Comparison of ENCODE assay signal across 1 cellular context in the genomic region with DNA sequence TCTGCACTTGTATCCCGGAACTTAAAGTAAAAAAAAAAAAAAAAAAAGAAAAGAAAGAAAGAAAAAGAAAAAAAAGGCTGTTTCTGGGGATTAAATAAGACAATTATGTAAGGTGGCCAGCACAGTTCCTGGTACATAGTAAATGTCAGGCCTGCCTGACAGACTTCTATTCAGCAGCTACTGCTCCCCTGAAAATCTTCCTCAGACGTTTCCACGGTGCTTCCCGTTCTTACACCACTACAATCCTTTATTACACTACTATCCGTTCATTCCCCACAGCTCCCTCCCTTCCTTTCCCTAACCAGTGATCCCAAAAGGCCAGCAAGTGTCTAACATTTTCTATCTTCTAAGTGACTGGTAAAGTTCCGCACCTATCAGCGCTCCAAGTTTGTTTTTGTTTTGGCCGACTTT.
TF ChIP-seq lines count a peak whose summit lies in the region.

No MANE protein-coding gene starts in this region.

TF ChIP-seq in GM23338, 12 proteins besides CTCF, POLR2A, EP300 and RAD21 (continued from another document):
- TF ChIP-seq ZNF462 (CRISPR knock-in tag; IDR thresholded peaks at IDR 0.05) (no peak), ZNF114 (CRISPR knock-in tag; IDR thresholded peaks at IDR 0.05) (no peak), REST (IDR thresholded peaks at IDR 0.05; ENCODE audit: unreplicated experiment) (no peak), ZNF331 (CRISPR knock-in tag; IDR thresholded peaks at IDR 0.05; ENCODE audit: low read depth) (no peak), EZH2phosphoT487 (IDR thresholded peaks at IDR 0.05; ENCODE audit: unreplicated experiment) (no peak)
